In genomic region chr13:106210327-106210726, GRCh38 we compare ENCODE assay signal across 27 cellular contexts.
DNase-seq lines count a peak whose midpoint lies in the region; ATAC-seq and TF ChIP-seq lines count a peak whose summit lies in the region.
"Had no signal": no experiment of that assay in that cellular context is flagged by ENCODE, and none has a peak within 500 bp of the region (broad histone marks: within the 10 kb centered on the region; RNA-seq: fewer than 3 reads in every experiment).

No MANE protein-coding gene starts in this region.

- H3K4me1 Mint-ChIP-seq in WTC11 = peaks cover 56% of the 10 kb centered on the region
- H3K4me1 Mint-ChIP-seq: CD14-positive monocyte; CD8-positive, alpha-beta memory T cell had no signal

- H3K27me3 Mint-ChIP-seq in WTC11 (ENCODE audit: low read depth) = no peaks in the 10 kb centered on the region

- H3K9me3 Mint-ChIP-seq in WTC11 = no peaks in the 10 kb centered on the region

- no peaks in the 10 kb centered on the region for H3K36me3 ChIP-seq in cardiac muscle cell
- no peaks in the 10 kb centered on the region for H3K36me3 ChIP-seq in heart right ventricle
- H3K36me3 ChIP-seq in mucosa of descending colon (ENCODE audit: low read depth) = no peaks in the 10 kb centered on the region
- H3K36me3 ChIP-seq: BE2C, SJCRH30 had no signal

- DNase-seq in cardiac muscle cell (ENCODE audit: low read depth in 1 of 2, low spot score in 1 of 2) (peak; percentile 25 to 37), heart right ventricle (no peak), fibroblast of villous mesenchyme (ENCODE audit: low read depth) (peak; percentile 45), mucosa of descending colon (no peak), ureter (ENCODE audit: low spot score) (no peak), WTC11 (ENCODE audit: low spot score) (no peak)
- DNase-seq in effector CD4-positive, alpha-beta T cell = no peak
- DNase-seq: 8988T; ACHN; BE2C; CD8-positive, alpha-beta memory T cell; DMS 273 treated with DMSO at 0.1 percent for 48 hours; DMS79; GF-D8; GM23248; H7; KG1; MM.1S; NCI-H2029; NCI-H446 treated with DMSO at 0.1 percent for 48 hours; NCI-H526; NCI-H82; NK-92 treated with Interleukin-12 subunit alpha and Interleukin-12 subunit beta, amount 100 ng/mL, for 24 hours; PC-9; SJCRH30 had no signal

- H3K36me3 Mint-ChIP-seq in WTC11 = no peaks in the 10 kb centered on the region
- H3K36me3 Mint-ChIP-seq: CD14-positive monocyte; CD8-positive, alpha-beta memory T cell had no signal

- H3K4me3 Mint-ChIP-seq in WTC11 = no peak overlapping the region
- H3K4me3 Mint-ChIP-seq: CD14-positive monocyte; CD8-positive, alpha-beta memory T cell had no signal

- no peaks in the 10 kb centered on the region for H3K9me3 ChIP-seq in cardiac muscle cell (ENCODE audit: low read depth)
- H3K9me3 ChIP-seq in heart right ventricle = no peaks in the 10 kb centered on the region
- H3K9me3 ChIP-seq in mucosa of descending colon = no peaks in the 10 kb centered on the region
- H3K9me3 ChIP-seq: BE2C, SJCRH30 had no signal

- H3K4me1 ChIP-seq in cardiac muscle cell (ENCODE audit: low read depth) (peaks cover 13% of the 10 kb centered on the region), heart right ventricle (no peaks in the 10 kb centered on the region), mucosa of descending colon (ENCODE audit: low read depth) (no peaks in the 10 kb centered on the region)
- H3K4me1 ChIP-seq: BE2C, SJCRH30 had no signal

- CTCF ChIA-PET in WTC11 (lab: Charles Lee) = no interaction called here

- H3K27me3 ChIP-seq in cardiac muscle cell (no peaks in the 10 kb centered on the region), heart right ventricle (peaks cover 0 to 5% (median 0%) of the 10 kb centered on the region in 7 donors)
- H3K27me3 ChIP-seq: BE2C, SJCRH30 had no signal

- ATAC-seq in heart right ventricle = no peak
- peak; percentile 80 for ATAC-seq in mucosa of descending colon
- no peak for ATAC-seq in WTC11
- ATAC-seq: Right ventricle myocardium inferior had no signal

- H3K27ac Mint-ChIP-seq in WTC11 = no peak overlapping the region
- H3K27ac Mint-ChIP-seq: CD14-positive monocyte; CD8-positive, alpha-beta memory T cell had no signal

- 34 to 35% methylated on average over 3 of the region's 3 CpGs for WGBS in heart right ventricle, 2 donors

- H3K4me3 ChIP-seq in cardiac muscle cell (no peak overlapping the region), heart right ventricle (no peak overlapping the region), fibroblast of villous mesenchyme (ENCODE audit: low read depth, low read length) (no peak overlapping the region), mucosa of descending colon (no peak overlapping the region)
- H3K4me3 ChIP-seq: GM23248, PC-9, SJCRH30 had no signal

- POLR2A ChIA-PET in WTC11 (lab: Charles Lee) = no interaction called here

- no peak overlapping the region for H3K27ac ChIP-seq in cardiac muscle cell
- no peak overlapping the region for H3K27ac ChIP-seq in heart right ventricle
- H3K27ac ChIP-seq: GM23248, PC-9, SJCRH30 had no signal

- intact Hi-C loops in heart right ventricle (cut with DNase I) (no loop called here), mucosa of descending colon (cut with DNase I, micrococcal nuclease) (no loop called here)

- TF ChIP-seq CTCF in cardiac muscle cell (IDR thresholded peaks at IDR 0.05; ENCODE audit: low read depth, low read length) (no peak), heart right ventricle (IDR thresholded peaks at IDR 0.05) (no peak), fibroblast of villous mesenchyme (IDR thresholded peaks at IDR 0.05; ENCODE audit: insufficient read depth, low read depth, low read length) (no peak), mucosa of descending colon (IDR thresholded peaks at IDR 0.05) (no peak), WTC11 (IDR thresholded peaks at IDR 0.05) (no peak)

TF ChIP-seq in WTC11, 78 proteins besides CTCF, POLR2A, EP300 and RAD21:
- TF ChIP-seq RELA (CRISPR knock-in tag; IDR thresholded peaks at IDR 0.05; ENCODE audit: borderline replicate concordance) (no peak), GTF2I (CRISPR knock-in tag; conservative IDR thresholded peaks at IDR 0.05) (no peak), TEAD1 (CRISPR knock-in tag; IDR thresholded peaks at IDR 0.05) (no peak), MAX (CRISPR knock-in tag; IDR thresholded peaks at IDR 0.05) (no peak), AFF4 (CRISPR knock-in tag; IDR thresholded peaks at IDR 0.05; ENCODE audit: borderline replicate concordance) (no peak), CDX4 (CRISPR knock-in tag; IDR thresholded peaks at IDR 0.05; ENCODE audit: borderline replicate concordance) (no peak)

Comparison
In these comparisons a context has a peak if more than half of its experiments do, and no peak if none do; other contexts are left out.
1. DNase-seq: peak in cardiac muscle cell (2 of 2) and fibroblast of villous mesenchyme (single experiment); none in heart right ventricle (0 of 2), mucosa of descending colon (0 of 3), ureter (single experiment), effector CD4-positive, alpha-beta T cell (single experiment) and WTC11 (single experiment).